In the genomic region with DNA sequence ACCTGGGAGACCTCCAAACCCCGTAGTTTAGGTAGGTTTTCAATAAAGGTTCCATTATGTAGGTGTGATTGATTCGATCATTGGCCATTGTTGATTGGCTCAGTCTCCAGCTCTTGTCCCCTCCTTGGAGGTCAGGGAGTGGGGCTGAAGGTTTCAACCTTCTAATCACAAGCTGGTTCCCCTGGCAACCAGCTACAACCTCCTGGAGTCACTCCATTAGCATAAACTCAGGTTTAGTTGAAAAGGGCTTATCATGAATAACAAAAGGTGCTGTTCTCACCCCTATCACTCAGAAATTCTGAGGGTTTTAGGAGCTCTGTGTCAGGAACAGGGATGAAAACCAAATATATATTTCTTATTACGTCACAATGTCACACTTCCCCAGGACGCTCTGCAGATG, we compare ENCODE assay signal across 22 cellular contexts. TPM values are rescaled to one million over a fixed set of nuclear protein-coding genes. Genes with fewer than 3 reads are reported as not detected.
DNase-seq lines count a peak whose midpoint lies in the region; ATAC-seq lines count a peak whose summit lies in the region.
"Had no signal": no experiment of that assay in that cellular context is flagged by ENCODE, and none has a peak within 500 bp of the region (broad histone marks: within the 10 kb centered on the region; RNA-seq: fewer than 3 reads in every experiment).

No MANE protein-coding gene starts in this region.

- DNase-seq in NCI-H748 (lab: John Stamatoyannopoulos, UW; ENCODE audit: unreplicated experiment), result peak; percentile 6
- no peak for DNase-seq in NCI-H748 treated with DMSO at 0.1 percent for 48 hours (lab: John Stamatoyannopoulos, UW)
- peak; percentile 74 for DNase-seq in NT2/D1 (ENCODE audit: low read depth, low spot score)
- DNase-seq in iPS DF 19.7 (ENCODE audit: low read depth, low spot score), result peak; percentile 72
- DNase-seq in NCI-H2171 treated with DMSO at 0.1 percent for 48 hours (lab: John Stamatoyannopoulos, UW), result no peak
- no peak for DNase-seq in ecto neural progenitor cell (ENCODE audit: low spot score)
- DNase-seq: 8988T, GM23248, MM.1S, NCI-H1694, NCI-H2029 treated with DMSO at 0.1 percent for 48 hours, NCI-H2171, NCI-H446, NCI-H524 treated with DMSO at 0.1 percent for 48 hours, Right ventricle myocardium superior, RPMI8226, T-cell had no signal

- H3K4me1 ChIP-seq in NT2/D1 (ENCODE audit: insufficient read depth, insufficient read length), result peaks cover 14% of the 10 kb centered on the region

- H3K36me3 ChIP-seq in NT2/D1 (ENCODE audit: insufficient read depth, insufficient read length, low read length), result no peaks in the 10 kb centered on the region

- no peak overlapping the region for H3K4me3 ChIP-seq in NT2/D1 (ENCODE audit: insufficient read length, low read depth)
- H3K4me3 ChIP-seq: GM23248 had no signal

- no peak for ATAC-seq in esophagus mucosa
- no peak for ATAC-seq in GM21447 (IDR thresholded peaks at IDR 0.05; ENCODE audit: unreplicated experiment)
- ATAC-seq: T-cell had no signal

- peaks cover 25% of the 10 kb centered on the region for H3K27me3 ChIP-seq in NT2/D1 (ENCODE audit: insufficient read depth, insufficient read length)

- no peaks in the 10 kb centered on the region for H3K9me3 ChIP-seq in NT2/D1 (ENCODE audit: insufficient read depth, low read length)

- no peak overlapping the region for H3K9ac ChIP-seq in NT2/D1 (ENCODE audit: insufficient read length, low read depth)
- H3K9ac ChIP-seq: GM23248, KMS-11 had no signal

RNA-seq across cellular contexts. Expression of a gene that starts 28.5 kb away (rescaled TPM):
- total RNA-seq in esophagus mucosa, result not detected
- total RNA-seq: HT-29, Right ventricle myocardium superior, SK-MEL-5 had no signal

Comparison
In these comparisons a context has a peak if more than half of its experiments do, and no peak if none do; other contexts are left out.
1. DNase-seq: peak in NCI-H748 (single experiment), NT2/D1 (single experiment) and iPS DF 19.7 (single experiment); none in NCI-H748 treated with DMSO at 0.1 percent for 48 hours (single experiment), NCI-H2171 treated with DMSO at 0.1 percent for 48 hours (single experiment) and ecto neural progenitor cell (single experiment).